ENCODE assay signal across 18 cellular contexts in the genomic region with DNA sequence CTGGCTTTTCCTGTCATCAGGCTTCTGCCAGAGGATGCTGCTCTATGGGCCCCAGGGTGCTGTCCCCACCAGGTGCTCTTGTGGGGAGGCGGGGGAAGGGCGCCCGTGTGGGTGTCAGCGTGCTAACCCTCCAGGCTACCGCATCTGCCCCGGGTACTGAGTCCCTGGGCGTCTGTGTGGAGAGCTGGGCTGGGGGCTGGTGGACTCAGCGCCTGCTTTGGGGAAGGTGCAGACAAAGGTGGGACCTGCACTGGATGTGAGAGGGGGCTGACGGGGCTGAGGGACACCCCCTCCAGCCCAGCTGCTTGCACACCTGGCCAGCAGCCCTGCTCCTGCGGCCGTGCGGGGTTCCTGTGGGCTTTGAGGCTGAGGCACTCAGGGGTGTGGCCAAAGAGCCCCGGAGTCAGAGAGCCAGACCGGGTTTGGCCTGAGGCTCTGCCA.
DNase-seq lines count a peak whose midpoint lies in the region; ATAC-seq and TF ChIP-seq lines count a peak whose summit lies in the region.
"Had no signal": no experiment of that assay in that cellular context is flagged by ENCODE, and none has a peak within 500 bp of the region (broad histone marks: within the 10 kb centered on the region; RNA-seq: fewer than 3 reads in every experiment).

No MANE protein-coding gene starts in this region.

- H3K4me1 Mint-ChIP-seq in natural killer cell treated with Interleukin-12 subunit alpha and Interleukin-12 subunit beta and Interleukin-15 and Interleukin-18, amount 100 ng/mL, for 72 hours (ENCODE audit: low read depth in 2 of 2), result no peaks in the 10 kb centered on the region
- H3K4me1 Mint-ChIP-seq: stimulated activated effector memory CD8-positive, alpha-beta T cell treated with anti-CD3 and anti-CD28 coated beads, Interleukin-12 subunit alpha, Interleukin-12 subunit beta, amount 100 ng/mL, for 72 hours had no signal

- peaks cover 7 to 18% of the 10 kb centered on the region in 2 donors for H3K27me3 Mint-ChIP-seq in natural killer cell treated with Interleukin-12 subunit alpha and Interleukin-12 subunit beta and Interleukin-15 and Interleukin-18, amount 100 ng/mL, for 72 hours

- H3K27ac Mint-ChIP-seq in activated naive CD4-positive, alpha-beta T cell treated with anti-CD3 and anti-CD28 coated beads, Interleukin-2, amount 50 U/mL, for 72 hours, result no peak overlapping the region
- H3K27ac Mint-ChIP-seq in natural killer cell treated with Interleukin-12 subunit alpha and Interleukin-12 subunit beta and Interleukin-15 and Interleukin-18, amount 100 ng/mL, for 72 hours, result no peak overlapping the region
- H3K27ac Mint-ChIP-seq: CD4-positive, alpha-beta T cell; memory B cell; nephron progenitor cell; stimulated activated effector memory CD8-positive, alpha-beta T cell treated with anti-CD3 and anti-CD28 coated beads, Interleukin-12 subunit alpha, Interleukin-12 subunit beta, amount 100 ng/mL, for 72 hours had no signal

- TF ChIP-seq CTCF in coronary artery (IDR thresholded peaks at IDR 0.05) (no peak), GM10266 (IDR thresholded peaks at IDR 0.05; ENCODE audit: control insufficient read depth, insufficient read depth, low read depth, missing control alignments) (no peak)

- no peak overlapping the region for H3K4me3 ChIP-seq in coronary artery
- H3K4me3 ChIP-seq: heart left ventricle, upper lobe of right lung had no signal

- no peak overlapping the region for H3K27ac ChIP-seq in coronary artery
- peak overlapping the region; percentile 54 for H3K27ac ChIP-seq in temporal lobe (ENCODE audit: low read depth, low read length)
- H3K27ac ChIP-seq: heart left ventricle, upper lobe of right lung had no signal

- H3K9me3 Mint-ChIP-seq in activated naive CD4-positive, alpha-beta T cell treated with anti-CD3 and anti-CD28 coated beads, Interleukin-2, amount 50 U/mL, for 72 hours, result no peaks in the 10 kb centered on the region
- no peaks in the 10 kb centered on the region for H3K9me3 Mint-ChIP-seq in natural killer cell treated with Interleukin-12 subunit alpha and Interleukin-12 subunit beta and Interleukin-15 and Interleukin-18, amount 100 ng/mL, for 72 hours
- H3K9me3 Mint-ChIP-seq: CD4-positive, alpha-beta T cell; memory B cell; nephron progenitor cell; stimulated activated effector memory CD8-positive, alpha-beta T cell treated with anti-CD3 and anti-CD28 coated beads, Interleukin-12 subunit alpha, Interleukin-12 subunit beta, amount 100 ng/mL, for 72 hours had no signal

- peak; percentile 7 to 11 for ATAC-seq in activated naive CD4-positive, alpha-beta T cell treated with anti-CD3 and anti-CD28 coated beads, Interleukin-2, amount 50 U/mL, for 72 hours
- ATAC-seq in HG03095 (IDR thresholded peaks at IDR 0.05; ENCODE audit: unreplicated experiment) (peak; percentile 56), HG03457 (IDR thresholded peaks at IDR 0.05; ENCODE audit: unreplicated experiment) (no peak)
- no peak for ATAC-seq in natural killer cell treated with Interleukin-12 subunit alpha and Interleukin-12 subunit beta and Interleukin-15 and Interleukin-18, amount 100 ng/mL, for 72 hours
- ATAC-seq: stimulated activated effector memory CD8-positive, alpha-beta T cell treated with anti-CD3 and anti-CD28 coated beads, Interleukin-12 subunit alpha, Interleukin-12 subunit beta, amount 100 ng/mL, for 72 hours; upper lobe of right lung had no signal

- H3K36me3 Mint-ChIP-seq in activated naive CD4-positive, alpha-beta T cell treated with anti-CD3 and anti-CD28 coated beads, Interleukin-2, amount 50 U/mL, for 72 hours, result no peaks in the 10 kb centered on the region
- no peaks in the 10 kb centered on the region for H3K36me3 Mint-ChIP-seq in natural killer cell treated with Interleukin-12 subunit alpha and Interleukin-12 subunit beta and Interleukin-15 and Interleukin-18, amount 100 ng/mL, for 72 hours
- H3K36me3 Mint-ChIP-seq: memory B cell; stimulated activated effector memory CD8-positive, alpha-beta T cell treated with anti-CD3 and anti-CD28 coated beads, Interleukin-12 subunit alpha, Interleukin-12 subunit beta, amount 100 ng/mL, for 72 hours had no signal

- no peak for DNase-seq in activated naive CD4-positive, alpha-beta T cell treated with anti-CD3 and anti-CD28 coated beads, Interleukin-2, amount 50 U/mL, for 72 hours (ENCODE audit: low spot score in 2 of 2)
- no peak for DNase-seq in activated naive CD4-positive, alpha-beta T cell (lab: John Stamatoyannopoulos, UW)
- DNase-seq in coronary artery (ENCODE audit: low spot score) (peak; percentile 46), GM10266 (ENCODE audit: extremely low spot score) (no peak)
- no peak for DNase-seq in natural killer cell treated with Interleukin-12 subunit alpha and Interleukin-12 subunit beta and Interleukin-15 and Interleukin-18, amount 100 ng/mL, for 72 hours (ENCODE audit: low spot score)
- DNase-seq: CD4-positive, alpha-beta T cell; effector CD8-positive, alpha-beta T cell; heart left ventricle; NCI-H1105 treated with DMSO at 0.1 percent for 48 hours; NCI-H345; nephron progenitor cell; T-helper 1 cell; upper lobe of right lung had no signal

- no peak overlapping the region for H3K4me3 Mint-ChIP-seq in natural killer cell treated with Interleukin-12 subunit alpha and Interleukin-12 subunit beta and Interleukin-15 and Interleukin-18, amount 100 ng/mL, for 72 hours
- H3K4me3 Mint-ChIP-seq: CD4-positive, alpha-beta T cell; memory B cell; nephron progenitor cell; stimulated activated effector memory CD8-positive, alpha-beta T cell treated with anti-CD3 and anti-CD28 coated beads, Interleukin-12 subunit alpha, Interleukin-12 subunit beta, amount 100 ng/mL, for 72 hours had no signal

Comparison
In these comparisons a context has a peak if more than half of its experiments do, and no peak if none do; other contexts are left out.
1. ATAC-seq: peak in activated naive CD4-positive, alpha-beta T cell treated with anti-CD3 and anti-CD28 coated beads, Interleukin-2, amount 50 U/mL, for 72 hours (2 of 2) and HG03095 (single experiment); none in HG03457 (single experiment) and natural killer cell treated with Interleukin-12 subunit alpha and Interleukin-12 subunit beta and Interleukin-15 and Interleukin-18, amount 100 ng/mL, for 72 hours (0 of 2).